Comparison of ENCODE assay signal across 8 cellular contexts in the genomic region with DNA sequence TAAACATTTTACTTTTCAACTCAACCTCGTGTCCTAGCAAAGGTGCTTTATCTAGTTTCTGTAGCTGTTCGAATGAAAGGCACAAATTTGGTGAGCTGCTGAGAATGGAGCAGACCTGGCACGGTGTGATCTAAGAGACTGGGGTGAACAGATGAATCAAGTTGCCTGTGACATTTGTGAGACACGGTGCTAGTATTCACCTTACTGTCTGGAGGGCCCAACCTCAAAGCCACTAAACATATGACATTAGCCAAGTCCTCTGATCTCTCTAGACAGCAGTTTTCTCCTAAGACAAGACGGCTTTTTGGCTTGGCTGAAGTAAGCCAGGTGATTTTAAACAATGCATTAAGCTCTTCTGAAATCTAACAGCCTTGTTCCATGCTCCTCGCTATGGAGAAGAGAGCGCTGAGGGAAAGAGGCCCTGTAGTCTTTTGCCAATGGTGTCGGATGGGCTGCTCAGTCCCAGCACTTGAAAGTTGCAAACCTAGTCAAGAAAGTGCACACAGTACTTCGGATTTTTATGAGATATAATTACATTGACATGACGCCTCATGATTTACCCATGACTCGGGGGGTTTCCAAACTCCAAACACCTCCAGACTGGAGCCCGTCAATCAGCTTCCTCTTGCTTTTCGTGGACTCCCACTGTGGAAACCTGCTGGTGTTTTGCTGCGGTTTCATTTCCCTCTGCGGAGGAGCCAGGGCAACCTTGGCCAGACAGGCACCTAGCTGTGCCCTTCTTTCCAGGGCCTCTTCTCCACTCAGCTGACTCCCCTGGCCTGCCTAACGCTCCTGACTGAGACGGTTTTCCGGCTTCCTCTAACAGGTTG. TPM values are rescaled to one million over a fixed set of nuclear protein-coding genes. Genes with fewer than 3 reads are reported as not detected.
DNase-seq lines count a peak whose midpoint lies in the region; ATAC-seq lines count a peak whose summit lies in the region.

No MANE protein-coding gene starts in this region.

- peak overlapping the region; percentile 93 to 96 (median 95) for H3K4me3 Mint-ChIP-seq in immature natural killer cell

- H3K27me3 Mint-ChIP-seq in immature natural killer cell (ENCODE audit: low read depth in 3 of 3) = peaks cover 0 to 3% (median 2%) of the 10 kb centered on the region in 3 donors

- peaks cover 29 to 32% of the 10 kb centered on the region in 2 donors for H3K4me1 Mint-ChIP-seq in immature natural killer cell

- H3K4me3 ChIP-seq in Jurkat, Clone E6-1 (ENCODE audit: low read length) = peak overlapping the region; percentile 69

- no peaks in the 10 kb centered on the region for H3K9me3 Mint-ChIP-seq in activated naive CD4-positive, alpha-beta T cell treated with anti-CD3 and anti-CD28 coated beads, Interleukin-2, amount 50 U/mL, for 72 hours
- no peaks in the 10 kb centered on the region for H3K9me3 Mint-ChIP-seq in immature natural killer cell

- ATAC-seq in activated naive CD4-positive, alpha-beta T cell treated with anti-CD3 and anti-CD28 coated beads, Interleukin-2, amount 50 U/mL, for 72 hours = peak; percentile 60 to 61

- peak; percentile 37 for DNase-seq in activated CD8-positive, alpha-beta memory T cell treated with anti-CD3 and anti-CD28 coated beads, Interleukin-2, amount 50 U/mL, for 4 hours
- DNase-seq in activated CD8-positive, alpha-beta memory T cell treated with anti-CD3 and anti-CD28 coated beads, Interleukin-2, amount 50 U/mL, for 48 hours = no peak
- DNase-seq in Jurkat, Clone E6-1 (ENCODE audit: low read depth, low spot score) = peak; percentile 65
- DNase-seq in activated naive CD4-positive, alpha-beta T cell treated with anti-CD3 and anti-CD28 coated beads, Interleukin-2, amount 50 U/mL, for 72 hours (ENCODE audit: low spot score in 2 of 2) = peak in 1 of 2 donors; percentile 22
- no peak for DNase-seq in immature natural killer cell
- peak; percentile 39 for DNase-seq in stimulated activated CD4-positive, alpha-beta T cell treated with anti-CD3 and anti-CD28 coated beads, Interleukin-4, amount 100 ng/mL, for 24 hours
- no peak for DNase-seq in NCI-H345 (lab: John Stamatoyannopoulos, UW)
- no peak for DNase-seq in iPS-NIHi7 (ENCODE audit: extremely low spot score)

- peaks cover 5 to 7% of the 10 kb centered on the region in 2 donors for H3K36me3 Mint-ChIP-seq in activated naive CD4-positive, alpha-beta T cell treated with anti-CD3 and anti-CD28 coated beads, Interleukin-2, amount 50 U/mL, for 72 hours
- no peaks in the 10 kb centered on the region for H3K36me3 Mint-ChIP-seq in immature natural killer cell

- H3K27ac Mint-ChIP-seq in activated naive CD4-positive, alpha-beta T cell treated with anti-CD3 and anti-CD28 coated beads, Interleukin-2, amount 50 U/mL, for 72 hours = peak overlapping the region; percentile 95 to 97
- H3K27ac Mint-ChIP-seq in immature natural killer cell = peak overlapping the region; percentile 85 to 95 (median 91)

RNA-seq across cellular contexts. Expression of a gene that starts 0.8 kb away (rescaled TPM):
- 16.6 TPM for polyA plus RNA-seq in Jurkat, Clone E6-1 (2012; ENCODE audit: insufficient read depth, insufficient read length)
- 10 to 100 TPM; 29.2 to 46.4 TPM for total RNA-seq in activated naive CD4-positive, alpha-beta T cell treated with anti-CD3 and anti-CD28 coated beads, Interleukin-2, amount 50 U/mL, for 72 hours
- 10 to 100 TPM; 41.3 to 64.3 (median 45.2) TPM for polyA plus RNA-seq in immature natural killer cell

RNA-seq across cellular contexts. Expression of a gene that starts 55.4 kb away (rescaled TPM):
- 13.3 TPM for polyA plus RNA-seq in Jurkat, Clone E6-1 (2012; ENCODE audit: insufficient read depth, insufficient read length)
- total RNA-seq in activated naive CD4-positive, alpha-beta T cell treated with anti-CD3 and anti-CD28 coated beads, Interleukin-2, amount 50 U/mL, for 72 hours = 10 to 100 TPM; 27.7 to 38.8 TPM
- polyA plus RNA-seq in immature natural killer cell = 10 to 100 TPM in 2 of 3 donors, 1 to 10 TPM in 1; 8.1 to 13.1 (median 10.9) TPM

Comparison
In these comparisons a context has a peak if more than half of its experiments do, and no peak if none do; other contexts are left out.
1. DNase-seq: peak in activated CD8-positive, alpha-beta memory T cell treated with anti-CD3 and anti-CD28 coated beads, Interleukin-2, amount 50 U/mL, for 4 hours (single experiment), Jurkat, Clone E6-1 (single experiment) and stimulated activated CD4-positive, alpha-beta T cell treated with anti-CD3 and anti-CD28 coated beads, Interleukin-4, amount 100 ng/mL, for 24 hours (single experiment); none in activated CD8-positive, alpha-beta memory T cell treated with anti-CD3 and anti-CD28 coated beads, Interleukin-2, amount 50 U/mL, for 48 hours (single experiment), immature natural killer cell (0 of 3), NCI-H345 (single experiment) and iPS-NIHi7 (single experiment).